ENCODE assay signal across 8 cellular contexts in the genomic region with DNA sequence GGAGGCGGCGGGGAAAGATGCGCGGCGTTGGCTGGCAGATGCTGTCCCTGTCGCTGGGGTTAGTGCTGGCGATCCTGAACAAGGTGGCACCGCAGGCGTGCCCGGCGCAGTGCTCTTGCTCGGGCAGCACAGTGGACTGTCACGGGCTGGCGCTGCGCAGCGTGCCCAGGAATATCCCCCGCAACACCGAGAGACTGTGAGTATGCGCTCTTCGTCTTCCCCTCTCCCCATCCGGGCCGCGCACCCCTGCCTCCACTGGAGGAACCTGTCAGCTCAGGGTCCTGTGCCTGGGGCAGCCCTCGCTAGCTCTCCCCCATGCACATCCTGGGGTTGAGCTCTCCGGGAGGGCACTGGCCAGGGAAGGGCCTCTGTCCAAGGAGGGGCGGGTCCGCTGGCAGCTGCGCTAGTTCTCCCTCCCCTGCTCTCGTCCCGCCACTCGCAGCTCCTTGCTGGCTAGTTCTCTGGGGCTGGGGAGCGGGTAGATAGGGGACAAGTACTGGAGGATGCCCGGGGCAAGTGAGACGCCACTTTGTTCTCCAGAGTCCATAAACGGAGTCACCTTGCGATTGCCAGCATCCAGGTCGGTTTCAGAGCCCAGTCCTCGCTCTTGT. TPM values are rescaled to one million over a fixed set of nuclear protein-coding genes. Genes with fewer than 3 reads are reported as not detected.
A peak's percentile ranks its signal among the peaks of the same experiment; 100 is the strongest.
DNase-seq lines count a peak whose midpoint lies in the region; ATAC-seq and TF ChIP-seq lines count a peak whose summit lies in the region.

No MANE protein-coding gene starts in this region.

- ATAC-seq in GM21367 (IDR thresholded peaks at IDR 0.05; ENCODE audit: unreplicated experiment) (no peak), HG03442 (IDR thresholded peaks at IDR 0.05; ENCODE audit: unreplicated experiment) (no peak), GM21447 (IDR thresholded peaks at IDR 0.05; ENCODE audit: unreplicated experiment) (no peak), HG03571 (IDR thresholded peaks at IDR 0.05; ENCODE audit: unreplicated experiment) (no peak)

- no peaks in the 10 kb centered on the region for H3K9me3 Mint-ChIP-seq in nephron

- H3K36me3 Mint-ChIP-seq in nephron (ENCODE audit: low read depth): peaks cover 11% of the 10 kb centered on the region

- in situ Hi-C loops in ACHN (cut with HindIII; ENCODE audit: low pct_ligation_motif_present, low pct_unique_long_range_greater_than_20kb, low sequenced_read_pairs): no loop called here

- peak overlapping the region; percentile 65 for H3K4me3 ChIP-seq in epithelial cell of proximal tubule (ENCODE audit: low read depth, low read length)

- peaks cover 43% of the 10 kb centered on the region for H3K27me3 Mint-ChIP-seq in nephron (ENCODE audit: low read depth)

- H3K4me1 Mint-ChIP-seq in nephron: peaks cover 38% of the 10 kb centered on the region

- DNase-seq in ACHN (peak; percentile 50), HK-2 (ENCODE audit: unreplicated experiment) (peak; percentile 53), epithelial cell of proximal tubule (ENCODE audit: low read depth) (no peak)

- peak overlapping the region; percentile 94 to 98 (median 97) for H3K4me3 Mint-ChIP-seq in nephron

- TF ChIP-seq CTCF in epithelial cell of proximal tubule (conservative IDR thresholded peaks at IDR 0.05; ENCODE audit: low read depth, low read length) (no peak), nephron (IDR thresholded peaks at IDR 0.05; ENCODE audit: unreplicated experiment in 3 of 3) (no peak)

- H3K27ac Mint-ChIP-seq in nephron: peak overlapping the region; percentile 55 to 81 (median 74)

RNA-seq across cellular contexts. Expression of gene SLIT2, which starts 2.2 kb away (rescaled TPM):
- 1.4 and 2.5 TPM in 2 replicates for total RNA-seq in epithelial cell of proximal tubule
